22 cellular contexts compared by ENCODE assay signal in genomic region chr12:53461059-53461458, GRCh38. TPM values are rescaled to one million over a fixed set of nuclear protein-coding genes. Genes with fewer than 3 reads are reported as not detected.
A peak's percentile ranks its signal among the peaks of the same experiment; 100 is the strongest.
DNase-seq lines count a peak whose midpoint lies in the region; ATAC-seq, FAIRE-seq and TF ChIP-seq lines count a peak whose summit lies in the region.
"Had no signal": no experiment of that assay in that cellular context is flagged by ENCODE, and none has a peak within 500 bp of the region (broad histone marks: within the 10 kb centered on the region; RNA-seq: fewer than 3 reads in every experiment).

No MANE protein-coding gene starts in this region.

- intact Hi-C loops in K562 (cut with micrococcal nuclease): no loop called here
- intact Hi-C loops in naive thymus-derived CD4-positive, alpha-beta T cell (cut with micrococcal nuclease): no loop called here

- ATAC-seq in K562 (no peak), GM21786 (IDR thresholded peaks at IDR 0.05; ENCODE audit: unreplicated experiment) (no peak)
- ATAC-seq in naive thymus-derived CD4-positive, alpha-beta T cell: no peak
- ATAC-seq: Panc1; stimulated activated memory B cell treated with anti-CD40 and anti-IgM and Interleukin-4, amounts not matched to agents 10 μg/mL and 1 μg/mL and 100 μg/mL, for 72 hours had no signal

- H3F3A ChIP-seq in MM.1S (ENCODE audit: insufficient read depth, low read length): peaks cover 98% of the 10 kb centered on the region

- no peak overlapping the region for H2AFZ ChIP-seq in MM.1S (ENCODE audit: low read length)
- no peak overlapping the region for H2AFZ ChIP-seq in K562 (ENCODE audit: low read depth, low read length)

- CTCF ChIA-PET in K562 (lab: Yijun Ruan, JAX; ENCODE audit: low intra/inter-chr PET ratio): interaction anchor here (0.7 kb wide), 1 partner anchor 15 kb away, joined by 3 read pairs; no protein-coding TSS in a partner anchor
- CTCF ChIA-PET in naive thymus-derived CD4-positive, alpha-beta T cell (lab: Charles Lee): no interaction called here

- H3K27ac ChIP-seq in MM.1S (ENCODE audit: low read length) (peak overlapping the region; percentile 94), K562 (ENCODE audit: extremely low read depth, low read depth, low read length) (no peak overlapping the region)
- no peak overlapping the region for H3K27ac ChIP-seq in naive thymus-derived CD4-positive, alpha-beta T cell (ENCODE audit: low read depth, low read length)
- H3K27ac ChIP-seq: BLaER1 treated with 17β-estradiol and CSF1 and Interleukin-3, amounts not matched to agents 10 nM and 100 nM; epithelial cell of prostate; uterus had no signal

- BruUV-seq in K562 (replicated peaks; lab: Mats Ljungman, UMichigan): no TSS peak

- H3K79me2 ChIP-seq in MM.1S (ENCODE audit: low read length) (peaks cover 100% of the 10 kb centered on the region), K562 (ENCODE audit: control insufficient read depth, insufficient read depth, low read length) (peaks cover 98% of the 10 kb centered on the region)

- no peaks in the 10 kb centered on the region for H3K9me3 ChIP-seq in MM.1S (replicated peaks; ENCODE audit: insufficient read depth, low read length)
- H3K9me3 ChIP-seq in K562 (replicated peaks; ENCODE audit: control insufficient read depth, insufficient read depth, low read depth, low read length): no peaks in the 10 kb centered on the region
- H3K9me3 ChIP-seq in naive thymus-derived CD4-positive, alpha-beta T cell (ENCODE audit: control insufficient read depth in 2 of 3, low read length in 3 of 3): no peaks in the 10 kb centered on the region
- H3K9me3 ChIP-seq: BLaER1 treated with 17β-estradiol and CSF1 and Interleukin-3, amounts not matched to agents 10 nM and 100 nM; uterus had no signal

- no peaks in the 10 kb centered on the region for H3K27me3 Mint-ChIP-seq in naive thymus-derived CD4-positive, alpha-beta T cell
- H3K27me3 Mint-ChIP-seq: stimulated activated memory B cell treated with anti-CD40 and anti-IgM and Interleukin-4, amounts not matched to agents 10 μg/mL and 1 μg/mL and 100 μg/mL, for 72 hours had no signal

- peaks cover 15 to 55% (median 40%) of the 10 kb centered on the region in 5 donors for H3K36me3 Mint-ChIP-seq in naive thymus-derived CD4-positive, alpha-beta T cell

- no peaks in the 10 kb centered on the region for H3K9me2 ChIP-seq in MM.1S (replicated peaks; ENCODE audit: insufficient read depth, low read length)

- no peak for TF ChIP-seq CTCF in MM.1S (IDR thresholded peaks at IDR 0.05; ENCODE audit: low read length)
- no peak for TF ChIP-seq CTCF in K562 (IDR thresholded peaks at IDR 0.05 in 2 of 3, conservative IDR thresholded peaks at IDR 0.05 in 1 of 3; ENCODE audit: insufficient read depth in 2 of 3, low read depth in 1 of 3, low read length in 3 of 3)

- H3K27me3 ChIP-seq in MM.1S (replicated peaks; ENCODE audit: insufficient read depth, low read length) (no peaks in the 10 kb centered on the region), K562 (ENCODE audit: control insufficient read depth in 2 of 2, insufficient read depth in 2 of 2, low read length in 2 of 2) (no peaks in the 10 kb centered on the region)
- H3K27me3 ChIP-seq in naive thymus-derived CD4-positive, alpha-beta T cell (ENCODE audit: control insufficient read depth in 2 of 2, insufficient read depth in 2 of 2, low read length in 2 of 2): no peaks in the 10 kb centered on the region
- H3K27me3 ChIP-seq: BLaER1 treated with 17β-estradiol and CSF1 and Interleukin-3, amounts not matched to agents 10 nM and 100 nM; uterus had no signal

- peak; percentile 27 for TF ChIP-seq POLR2A in GM19193 (IDR thresholded peaks at IDR 0.05; ENCODE audit: extremely low read depth, insufficient read depth, insufficient read length)
- TF ChIP-seq POLR2A in K562 (conservative IDR thresholded peaks at IDR 0.05): 0 out of 2 replicates have a peak, but pooled peaks have one; percentile 24

- no peak for TF ChIP-seq RAD21 in K562 (CRISPR knock-in tag; conservative IDR thresholded peaks at IDR 0.05 in 1 of 2, IDR thresholded peaks at IDR 0.05 in 1 of 2)

- FAIRE-seq in K562 (lab: Jason Lieb, UNC): no peak

- H3K9me1 ChIP-seq in K562 (ENCODE audit: control insufficient read depth, insufficient read depth, low read length): no peaks in the 10 kb centered on the region

- no peak overlapping the region for H3K4me3 Mint-ChIP-seq in naive thymus-derived CD4-positive, alpha-beta T cell
- H3K4me3 Mint-ChIP-seq: stimulated activated memory B cell treated with anti-CD40 and anti-IgM and Interleukin-4, amounts not matched to agents 10 μg/mL and 1 μg/mL and 100 μg/mL, for 72 hours had no signal

- H3K4me1 Mint-ChIP-seq in naive thymus-derived CD4-positive, alpha-beta T cell: peaks cover 27 to 54% (median 42%) of the 10 kb centered on the region in 7 donors

- H4K20me1 ChIP-seq in MM.1S (ENCODE audit: insufficient read depth, low read length) (no peaks in the 10 kb centered on the region; the same call in 1 of the 2 replicates), K562 (replicated peaks; ENCODE audit: control insufficient read depth, insufficient read depth, low read length) (peaks cover 25% of the 10 kb centered on the region)

- in situ Hi-C loops in K562 (cut with MboI): no loop called here

- peak overlapping the region in 5 of 9 donors; percentile 27 to 75 (median 51) for H3K27ac Mint-ChIP-seq in naive thymus-derived CD4-positive, alpha-beta T cell
- H3K27ac Mint-ChIP-seq: stimulated activated memory B cell treated with anti-CD40 and anti-IgM and Interleukin-4, amounts not matched to agents 10 μg/mL and 1 μg/mL and 100 μg/mL, for 72 hours had no signal

- H3K9ac ChIP-seq in MM.1S (ENCODE audit: low read length) (peak overlapping the region; percentile 65), K562 (ENCODE audit: insufficient read depth in 1 of 2, low read depth in 2 of 2, low read length in 2 of 2) (peak overlapping the region in 1 of 2 experiments; percentile 12; a peak in 1 of 4 replicates)

- H3K4me3 ChIP-seq in MM.1S (ENCODE audit: low read length) (peak overlapping the region; percentile 45), K562 (no peak overlapping the region)
- no peak overlapping the region for H3K4me3 ChIP-seq in naive thymus-derived CD4-positive, alpha-beta T cell (ENCODE audit: low read length)
- H3K4me3 ChIP-seq: BLaER1 treated with 17β-estradiol and CSF1 and Interleukin-3, amounts not matched to agents 10 nM and 100 nM; uterus had no signal

- 77% methylated on average over 3 of the region's 3 CpGs for WGBS in K562 (ENCODE audit: insufficient coverage, low coverage, missing lambda C conversion rate)

- no peak for TF ChIP-seq EP300 in K562 (IDR thresholded peaks at IDR 0.05; ENCODE audit: low read length)

- DNase-seq in MM.1S: peak; percentile 89
- DNase-seq in K562 (ENCODE audit: extremely low read depth in 1 of 4, low spot score in 3 of 4): no peak
- no peak for DNase-seq in naive thymus-derived CD4-positive, alpha-beta T cell
- DNase-seq in NOMO-1 treated with dmso at 0.1 percent for 144 hours (lab: John Stamatoyannopoulos, UW; ENCODE audit: unreplicated experiment): no peak
- no peak for DNase-seq in effector CD4-positive, alpha-beta T cell
- DNase-seq: activated CD4-positive, alpha-beta T cell treated with anti-CD3 and anti-CD28 coated beads for 48 hours; activated naive CD4-positive, alpha-beta T cell treated with Interleukin-2 at 50 U/mL for 16 hours; cerebellar nuclear complex; KG1; NCI-H1694; NCI-H524; stimulated activated CD4-positive, alpha-beta T cell treated with anti-CD3 and anti-CD28 coated beads, Interleukin-4, amount 100 ng/mL, for 4 hours; T-helper 1 cell; uterus had no signal

- H3K4me1 ChIP-seq in MM.1S (ENCODE audit: low read length) (peaks cover 68% of the 10 kb centered on the region), K562 (replicated peaks in 1 of 2; ENCODE audit: control insufficient read depth in 2 of 2, insufficient read depth in 2 of 2, low read length in 2 of 2) (peaks cover 0 to 3% of the 10 kb centered on the region in 2 experiments; a peak in 1 of 5 replicates)
- H3K4me1 ChIP-seq in naive thymus-derived CD4-positive, alpha-beta T cell (ENCODE audit: control insufficient read depth in 2 of 2, insufficient read depth in 2 of 2, low read length in 2 of 2): no peaks in the 10 kb centered on the region
- H3K4me1 ChIP-seq: uterus had no signal

- H3K4me2 ChIP-seq in MM.1S (ENCODE audit: low read depth, low read length) (peak overlapping the region; percentile 76), K562 (ENCODE audit: insufficient read depth, low read length) (no peak overlapping the region)

- H3K9me3 Mint-ChIP-seq in naive thymus-derived CD4-positive, alpha-beta T cell: no peaks in the 10 kb centered on the region
- H3K9me3 Mint-ChIP-seq: stimulated activated memory B cell treated with anti-CD40 and anti-IgM and Interleukin-4, amounts not matched to agents 10 μg/mL and 1 μg/mL and 100 μg/mL, for 72 hours had no signal

- H3K36me3 ChIP-seq in MM.1S (replicated peaks; ENCODE audit: insufficient read depth, low read length) (peaks cover 10% of the 10 kb centered on the region), K562 (ENCODE audit: control insufficient read depth, insufficient read depth, low read length) (peaks cover 100% of the 10 kb centered on the region)
- H3K36me3 ChIP-seq in naive thymus-derived CD4-positive, alpha-beta T cell (ENCODE audit: control insufficient read depth in 2 of 3, insufficient read depth in 3 of 3, low read length in 3 of 3): peaks cover 73 to 98% (median 90%) of the 10 kb centered on the region in 3 experiments
- H3K36me3 ChIP-seq: uterus had no signal

- POLR2A ChIA-PET in K562 (lab: Yijun Ruan, JAX): interaction anchor here (0.7 to 8.8 kb wide), 4 partner anchors 14 to 406 kb away, joined by 3 to 87 read pairs (median 4); partner anchors contain the start of gene TARBP2
- POLR2A ChIA-PET in naive thymus-derived CD4-positive, alpha-beta T cell (lab: Charles Lee): interaction anchor here (1.0 to 1.1 kb wide), 2 partner anchors 13 to 38 kb away, joined by 3 to 4 read pairs; partner anchors contain the start of gene MAP3K12

RNA-seq across cellular contexts. Expression of gene PCBP2, which starts 9.2 kb away (rescaled TPM):
- total RNA-seq in K562 (2011; cell fraction: chromatin; rRNA removed; ENCODE audit: low replicate concordance): 880 and 1,252 TPM in 2 replicates
- 429 and 447 TPM in 2 replicates for total RNA-seq in K562 (2011; cell fraction: nucleolus; rRNA removed)
- 778 and 1,039 TPM in 2 replicates for total RNA-seq in K562 (2011; cell fraction: nucleoplasm; rRNA removed)
- total RNA-seq in K562 (2014; rRNA removed) (130 and 137 TPM in 2 replicates), K562 (2014; rRNA removed; fragmentation: Illumina TruSeq; extraction: Trizol) (190 and 191 TPM in 2 replicates), K562 (2015; rRNA removed; fragmentation: Illumina TruSeq; extraction: Trizol) (181 and 194 TPM in 2 replicates), K562 (2021) (748 and 810 TPM in 2 replicates)
- polyA plus RNA-seq in K562 (2011; rRNA removed) (340 and 350 TPM in 2 replicates), K562 (2014; fragmentation: Illumina TruSeq; extraction: Trizol) (802 and 831 TPM in 2 replicates), K562 (2014; fragmentation: Nextera tagmentation; extraction: Ambion mirVana) (100 to 1,000 TPM; 254 to 328 TPM), K562 (2014; rRNA removed) (356 and 362 TPM in 2 replicates)
- 351 and 484 TPM in 2 replicates for polyA plus RNA-seq in K562 (2011; cell fraction: cytosol; rRNA removed)
- 548 and 674 TPM in 2 replicates for polyA plus RNA-seq in K562 (2011; cell fraction: nucleus; rRNA removed)
- polyA plus RNA-seq in K562 (2012): 804 and 1,240 TPM in 2 replicates
- polyA minus RNA-seq in K562 (2011; rRNA and poly(A)+ RNA removed): 583 and 666 TPM in 2 replicates
- 634 and 719 TPM in 2 replicates for polyA minus RNA-seq in K562 (2011; cell fraction: cytosol; rRNA and poly(A)+ RNA removed)
- 190 and 332 TPM in 2 replicates for polyA minus RNA-seq in K562 (2011; cell fraction: nucleus; rRNA and poly(A)+ RNA removed)
- total RNA-seq in naive thymus-derived CD4-positive, alpha-beta T cell: 1,000 to 10,000 TPM in 2 of 5 experiments, 100 to 1,000 TPM in 3; 737 to 1,110 (median 928) TPM
- 100 to 1,000 TPM; 148 to 158 TPM for polyA plus RNA-seq in naive thymus-derived CD4-positive, alpha-beta T cell

RNA-seq across cellular contexts. Expression of gene PRR13, which starts 19.5 kb away (rescaled TPM):
- 126 and 173 TPM in 2 replicates for total RNA-seq in K562 (2011; cell fraction: chromatin; rRNA removed; ENCODE audit: low replicate concordance)
- 112 and 130 TPM in 2 replicates for total RNA-seq in K562 (2011; cell fraction: nucleolus; rRNA removed)
- 168 and 231 TPM in 2 replicates for total RNA-seq in K562 (2011; cell fraction: nucleoplasm; rRNA removed)
- total RNA-seq in K562 (2014; rRNA removed) (117 and 153 TPM in 2 replicates), K562 (2014; rRNA removed; fragmentation: Illumina TruSeq; extraction: Trizol) (202 and 204 TPM in 2 replicates), K562 (2015; rRNA removed; fragmentation: Illumina TruSeq; extraction: Trizol) (226 and 244 TPM in 2 replicates), K562 (2021) (329 and 341 TPM in 2 replicates)
- polyA plus RNA-seq in K562 (2011; rRNA removed) (209 and 216 TPM in 2 replicates), K562 (2014; fragmentation: Illumina TruSeq; extraction: Trizol) (527 and 637 TPM in 2 replicates), K562 (2014; fragmentation: Nextera tagmentation; extraction: Ambion mirVana) (100 to 1,000 TPM; 570 to 835 TPM), K562 (2014; rRNA removed) (285 and 301 TPM in 2 replicates)
- polyA plus RNA-seq in K562 (2011; cell fraction: cytosol; rRNA removed): 197 and 292 TPM in 2 replicates
- polyA plus RNA-seq in K562 (2011; cell fraction: nucleus; rRNA removed): 86.9 and 121 TPM in 2 replicates
- 406 and 466 TPM in 2 replicates for polyA plus RNA-seq in K562 (2012)
- 115 and 148 TPM in 2 replicates for polyA minus RNA-seq in K562 (2011; rRNA and poly(A)+ RNA removed)
- 79.5 and 100 TPM in 2 replicates for polyA minus RNA-seq in K562 (2011; cell fraction: cytosol; rRNA and poly(A)+ RNA removed)
- polyA minus RNA-seq in K562 (2011; cell fraction: nucleus; rRNA and poly(A)+ RNA removed): 31.2 and 56.0 TPM in 2 replicates
- 100 to 1,000 TPM; 147 to 215 (median 201) TPM for total RNA-seq in naive thymus-derived CD4-positive, alpha-beta T cell
- 100 to 1,000 TPM; 493 to 529 TPM for polyA plus RNA-seq in naive thymus-derived CD4-positive, alpha-beta T cell

RNA-seq across cellular contexts. Expression of gene AMHR2, which starts 37.4 kb away (rescaled TPM):
- total RNA-seq in K562 (2011; cell fraction: chromatin; rRNA removed; ENCODE audit: low replicate concordance): 10.1 and 25.6 TPM in 2 replicates
- total RNA-seq in K562 (2011; cell fraction: nucleolus; rRNA removed): 14.0 and 16.2 TPM in 2 replicates
- 15.8 and 19.8 TPM in 2 replicates for total RNA-seq in K562 (2011; cell fraction: nucleoplasm; rRNA removed)
- total RNA-seq in K562 (2014; rRNA removed): 10.3 and 20.9 TPM in 2 replicates
- total RNA-seq in K562 (2014; rRNA removed; fragmentation: Illumina TruSeq; extraction: Trizol): 6.0 and 8.9 TPM in 2 replicates
- 49.7 and 51.2 TPM in 2 replicates for total RNA-seq in K562 (2015; rRNA removed; fragmentation: Illumina TruSeq; extraction: Trizol)
- total RNA-seq in K562 (2021): 13.5 and 15.0 TPM in 2 replicates
- 12.9 and 19.8 TPM in 2 replicates for polyA plus RNA-seq in K562 (2011; rRNA removed)
- polyA plus RNA-seq in K562 (2011; cell fraction: cytosol; rRNA removed): 26.4 and 42.1 TPM in 2 replicates
- 33.0 and 40.1 TPM in 2 replicates for polyA plus RNA-seq in K562 (2011; cell fraction: nucleus; rRNA removed)
- polyA plus RNA-seq in K562 (2012): 91.6 and 130 TPM in 2 replicates
- polyA plus RNA-seq in K562 (2014; fragmentation: Illumina TruSeq; extraction: Trizol): 26.5 and 28.0 TPM in 2 replicates
- 10 to 100 TPM; 19.8 to 21.0 TPM for polyA plus RNA-seq in K562 (2014; fragmentation: Nextera tagmentation; extraction: Ambion mirVana)
- 19.3 and 22.7 TPM in 2 replicates for polyA plus RNA-seq in K562 (2014; rRNA removed)
- 6.9 and 11.6 TPM in 2 replicates for polyA minus RNA-seq in K562 (2011; rRNA and poly(A)+ RNA removed)
- 9.4 and 12.4 TPM in 2 replicates for polyA minus RNA-seq in K562 (2011; cell fraction: cytosol; rRNA and poly(A)+ RNA removed)
- 4.6 and 7.1 TPM in 2 replicates for polyA minus RNA-seq in K562 (2011; cell fraction: nucleus; rRNA and poly(A)+ RNA removed)
- total RNA-seq in naive thymus-derived CD4-positive, alpha-beta T cell: not detected
- polyA plus RNA-seq in naive thymus-derived CD4-positive, alpha-beta T cell: not detected
- total RNA-seq: Daoy, kidney epithelial cell had no signal

RNA-seq across cellular contexts. Expression of gene MAP3K12, which starts 38.2 kb away (rescaled TPM):
- 10.8 and 23.0 TPM in 2 replicates for total RNA-seq in K562 (2011; cell fraction: chromatin; rRNA removed; ENCODE audit: low replicate concordance)
- 12.2 and 17.2 TPM in 2 replicates for total RNA-seq in K562 (2011; cell fraction: nucleolus; rRNA removed)
- 9.6 and 12.4 TPM in 2 replicates for total RNA-seq in K562 (2011; cell fraction: nucleoplasm; rRNA removed)
- total RNA-seq in K562 (2014; rRNA removed): 1.1 and 1.3 TPM in 2 replicates
- total RNA-seq in K562 (2014; rRNA removed; fragmentation: Illumina TruSeq; extraction: Trizol): 0.93 and 1.1 TPM in 2 replicates
- total RNA-seq in K562 (2015; rRNA removed; fragmentation: Illumina TruSeq; extraction: Trizol): 1.6 and 1.9 TPM in 2 replicates
- total RNA-seq in K562 (2021): 2.1 and 2.6 TPM in 2 replicates
- 1.7 and 2.2 TPM in 2 replicates for polyA plus RNA-seq in K562 (2011; rRNA removed)
- polyA plus RNA-seq in K562 (2011; cell fraction: cytosol; rRNA removed): 1.7 and 3.8 TPM in 2 replicates
- 15.6 and 23.0 TPM in 2 replicates for polyA plus RNA-seq in K562 (2011; cell fraction: nucleus; rRNA removed)
- polyA plus RNA-seq in K562 (2012): 4.6 and 6.4 TPM in 2 replicates
- 1.3 and 1.8 TPM in 2 replicates for polyA plus RNA-seq in K562 (2014; fragmentation: Illumina TruSeq; extraction: Trizol)
- polyA plus RNA-seq in K562 (2014; fragmentation: Nextera tagmentation; extraction: Ambion mirVana): under 1 TPM; 0.10 to 0.46 TPM
- 1.1 and 2.4 TPM in 2 replicates for polyA plus RNA-seq in K562 (2014; rRNA removed)
- 1.8 and 2.8 TPM in 2 replicates for polyA minus RNA-seq in K562 (2011; rRNA and poly(A)+ RNA removed)
- 1.4 and 1.5 TPM in 2 replicates for polyA minus RNA-seq in K562 (2011; cell fraction: cytosol; rRNA and poly(A)+ RNA removed)
- polyA minus RNA-seq in K562 (2011; cell fraction: nucleus; rRNA and poly(A)+ RNA removed): 3.4 TPM in 2 replicates
- 10 to 100 TPM; 21.8 to 29.7 (median 23.0) TPM for total RNA-seq in naive thymus-derived CD4-positive, alpha-beta T cell
- polyA plus RNA-seq in naive thymus-derived CD4-positive, alpha-beta T cell: 1 to 10 TPM; 4.9 to 6.6 TPM

RNA-seq across cellular contexts. Expression of gene TARBP2, which starts 40.0 kb away (rescaled TPM):
- total RNA-seq in K562 (2011; cell fraction: chromatin; rRNA removed; ENCODE audit: low replicate concordance): 87.5 and 179 TPM in 2 replicates
- total RNA-seq in K562 (2011; cell fraction: nucleolus; rRNA removed): 124 and 126 TPM in 2 replicates
- total RNA-seq in K562 (2011; cell fraction: nucleoplasm; rRNA removed): 113 and 115 TPM in 2 replicates
- total RNA-seq in K562 (2014; rRNA removed) (63.1 and 75.7 TPM in 2 replicates), K562 (2014; rRNA removed; fragmentation: Illumina TruSeq; extraction: Trizol) (21.0 and 25.2 TPM in 2 replicates), K562 (2015; rRNA removed; fragmentation: Illumina TruSeq; extraction: Trizol) (54.6 and 56.5 TPM in 2 replicates), K562 (2021) (55.4 and 59.2 TPM in 2 replicates)
- polyA plus RNA-seq in K562 (2011; rRNA removed) (40.4 and 55.0 TPM in 2 replicates), K562 (2014; fragmentation: Illumina TruSeq; extraction: Trizol) (44.6 and 51.6 TPM in 2 replicates), K562 (2014; fragmentation: Nextera tagmentation; extraction: Ambion mirVana) (10 to 100 TPM in 1 of 2 experiments, 1 to 10 TPM in 1; 5.6 to 16.6 TPM), K562 (2014; rRNA removed) (68.7 and 69.0 TPM in 2 replicates)
- 69.6 and 99.9 TPM in 2 replicates for polyA plus RNA-seq in K562 (2011; cell fraction: cytosol; rRNA removed)
- polyA plus RNA-seq in K562 (2011; cell fraction: nucleus; rRNA removed): 222 and 277 TPM in 2 replicates
- 56.1 and 59.4 TPM in 2 replicates for polyA plus RNA-seq in K562 (2012)
- 20.1 and 22.4 TPM in 2 replicates for polyA minus RNA-seq in K562 (2011; rRNA and poly(A)+ RNA removed)
- 17.8 and 20.6 TPM in 2 replicates for polyA minus RNA-seq in K562 (2011; cell fraction: cytosol; rRNA and poly(A)+ RNA removed)
- 45.2 and 71.4 TPM in 2 replicates for polyA minus RNA-seq in K562 (2011; cell fraction: nucleus; rRNA and poly(A)+ RNA removed)
- total RNA-seq in naive thymus-derived CD4-positive, alpha-beta T cell: 10 to 100 TPM; 25.1 to 45.2 (median 40.7) TPM
- polyA plus RNA-seq in naive thymus-derived CD4-positive, alpha-beta T cell: 10 to 100 TPM; 30.9 to 34.2 TPM

Comparison
In these comparisons a context has a peak if more than half of its experiments do, and no peak if none do; other contexts are left out.
1. RNA of gene AMHR2, which starts 37.4 kb away (total RNA-seq): 6.0 to 51.2 TPM in K562; not detected in naive thymus-derived CD4-positive, alpha-beta T cell; every median in the first group is over 4 times any median in the second.